Comparison of ENCODE assay signal across 6 cellular contexts in the genomic region with DNA sequence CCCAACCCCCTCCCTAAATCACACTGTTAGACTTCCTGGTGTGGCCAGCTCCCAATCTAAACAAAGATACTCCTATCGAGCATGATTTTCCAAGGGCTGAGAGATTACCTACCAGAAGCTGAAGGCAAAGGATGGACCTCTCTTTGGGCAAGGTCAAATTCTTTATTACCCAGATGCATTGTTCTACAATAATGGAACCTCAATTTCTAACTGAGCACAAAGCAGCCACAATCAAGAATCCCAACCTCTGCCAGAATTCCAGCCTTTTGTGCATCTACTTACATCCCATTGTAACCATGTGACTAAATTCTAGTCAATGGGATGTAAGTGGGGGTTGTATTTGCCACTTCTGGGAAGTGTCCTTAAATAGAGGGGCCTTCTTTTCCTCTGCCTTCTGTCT.
"Had no signal": no experiment of that assay in that cellular context is flagged by ENCODE, and none has a peak within 500 bp of the region (broad histone marks: within the 10 kb centered on the region; RNA-seq: fewer than 3 reads in every experiment).

No MANE protein-coding gene starts in this region.

- H2AFZ ChIP-seq: GM23248 had no signal

- H3K27ac Mint-ChIP-seq: HFFc6, IgD-negative memory B cell had no signal

- H3K9me3 ChIP-seq: HAP-1 had no signal

- H3K4me3 ChIP-seq: GM23248, HAP-1 had no signal

- H3K4me1 ChIP-seq: HAP-1 had no signal

- H3K9me3 Mint-ChIP-seq: HFFc6, IgD-negative memory B cell had no signal

- H3K36me3 ChIP-seq: HAP-1 had no signal

- DNase-seq: GM23248, H7, HFFc6 had no signal

- H3K4me3 Mint-ChIP-seq: HFFc6, IgD-negative memory B cell had no signal

- H3K9ac ChIP-seq: GM23248 had no signal

- H3K27ac ChIP-seq: GM23248, HL-60 had no signal
